In genomic region chr17:46192484-46193245, GRCh38 we compare ENCODE assay signal across 8 cellular contexts. TPM values are rescaled to one million over a fixed set of nuclear protein-coding genes. Genes with fewer than 3 reads are reported as not detected.
DNase-seq lines count a peak whose midpoint lies in the region; ATAC-seq and TF ChIP-seq lines count a peak whose summit lies in the region.

No MANE protein-coding gene starts in this region.

- peak overlapping the region; percentile 59 for H2AFZ ChIP-seq in mesenchymal stem cell (ENCODE audit: low read depth, low read length)

- peaks cover 8% of the 10 kb centered on the region for H3K79me1 ChIP-seq in mesenchymal stem cell (replicated peaks; ENCODE audit: low read length, poor library complexity, severe bottlenecking)

- CTCF ChIA-PET in activated CD4-positive, alpha-beta memory T cell treated with anti-CD3 and anti-CD28 coated beads for 36 hours (lab: Charles Lee), result interaction anchor here (0.6 to 3.9 kb wide), 41 partner anchors 8 to 319 kb away, joined by 3 to 50 read pairs (median 4); no protein-coding TSS in a partner anchor

- POLR2A ChIA-PET in activated CD4-positive, alpha-beta memory T cell treated with anti-CD3 and anti-CD28 coated beads for 36 hours (lab: Charles Lee), result interaction anchor here (0.5 to 2.3 kb wide), 12 partner anchors 11 to 191 kb away, joined by 3 to 8 read pairs (median 4); no protein-coding TSS in a partner anchor

- no peaks in the 10 kb centered on the region for H3K9me3 ChIP-seq in effector memory CD4-positive, alpha-beta T cell (ENCODE audit: control insufficient read depth, low read length)
- no peaks in the 10 kb centered on the region for H3K9me3 ChIP-seq in mesenchymal stem cell (ENCODE audit: control insufficient read depth, low read length)

- TF ChIP-seq CTCF in C4-2B (conservative IDR thresholded peaks at IDR 0.05), result no peak

- H3K27ac Mint-ChIP-seq in activated CD4-positive, alpha-beta memory T cell treated with anti-CD3 and anti-CD28 coated beads for 36 hours, result peak overlapping the region; percentile 99

- H2BK15ac ChIP-seq in mesenchymal stem cell (ENCODE audit: low read depth, poor library complexity, severe bottlenecking), result peak overlapping the region; percentile 100

- peak overlapping the region in 1 of 2 experiments; percentile 50 for H2BK12ac ChIP-seq in mesenchymal stem cell (ENCODE audit: low read length in 2 of 2)

- intact Hi-C loops in activated CD4-positive, alpha-beta memory T cell treated with anti-CD3 and anti-CD28 coated beads for 36 hours (cut with micrococcal nuclease), result loop anchor here (1.0 to 5.0 kb wide), 5 partner anchors 9 to 875 kb away; partner anchors contain the start of gene MAP3K14

- H2BK5ac ChIP-seq in mesenchymal stem cell (ENCODE audit: low read depth, low read length, poor library complexity, severe bottlenecking), result peak overlapping the region; percentile 99

- H3K4me3 Mint-ChIP-seq in activated CD4-positive, alpha-beta memory T cell treated with anti-CD3 and anti-CD28 coated beads for 36 hours, result peak overlapping the region; percentile 98

- H4K8ac ChIP-seq in mesenchymal stem cell (ENCODE audit: low read length), result peak overlapping the region; percentile 100

- peaks cover 34% of the 10 kb centered on the region for H3K4me1 ChIP-seq in effector memory CD4-positive, alpha-beta T cell (ENCODE audit: control insufficient read depth, insufficient read depth, low read length, poor library complexity, severe bottlenecking)
- H3K4me1 ChIP-seq in mesenchymal stem cell (ENCODE audit: control insufficient read depth, insufficient read depth, low read depth, low read length), result peaks cover 13% of the 10 kb centered on the region

- peak overlapping the region; percentile 92 to 99 for H3K18ac ChIP-seq in mesenchymal stem cell (ENCODE audit: low read depth in 1 of 2, low read length in 2 of 2)

- peak overlapping the region; percentile 19 for H2AK5ac ChIP-seq in mesenchymal stem cell (ENCODE audit: low read length, severe bottlenecking)

- peak overlapping the region; percentile 98 for H3K9ac ChIP-seq in mesenchymal stem cell (ENCODE audit: low read length)

- peak overlapping the region; percentile 81 for H3K4me3 ChIP-seq in effector memory CD4-positive, alpha-beta T cell (ENCODE audit: insufficient read depth, low read depth, low read length, poor library complexity, severe bottlenecking)
- peak overlapping the region; percentile 93 to 99 for H3K4me3 ChIP-seq in mesenchymal stem cell (ENCODE audit: insufficient read depth in 1 of 2, low read depth in 1 of 2, low read length in 2 of 2)

- no peaks in the 10 kb centered on the region for H3K27me3 ChIP-seq in effector memory CD4-positive, alpha-beta T cell (replicated peaks; ENCODE audit: control insufficient read depth, insufficient read depth, low read length, poor library complexity, severe bottlenecking)
- H3K27me3 ChIP-seq in mesenchymal stem cell (ENCODE audit: control insufficient read depth in 1 of 2, insufficient read depth in 1 of 2, low read length in 2 of 2), result no peaks in the 10 kb centered on the region

- peak overlapping the region; percentile 37 to 97 for H3K23ac ChIP-seq in mesenchymal stem cell (ENCODE audit: low read length in 2 of 2)

- H3K36me3 ChIP-seq in effector memory CD4-positive, alpha-beta T cell (ENCODE audit: control insufficient read depth, insufficient read depth, low read length), result no peaks in the 10 kb centered on the region
- H3K36me3 ChIP-seq in mesenchymal stem cell (ENCODE audit: control insufficient read depth in 1 of 2, insufficient read depth in 2 of 2, low read depth in 1 of 2, low read length in 2 of 2), result peaks cover 3 to 7% of the 10 kb centered on the region in 2 experiments

- H3K27ac ChIP-seq in C4-2B (peak overlapping the region; percentile 98), mesenchymal stem cell (ENCODE audit: low read length, poor library complexity, severe bottlenecking) (peak overlapping the region; percentile 93)
- H3K27ac ChIP-seq in effector memory CD4-positive, alpha-beta T cell (ENCODE audit: insufficient read depth, low read length, poor library complexity, severe bottlenecking), result peak overlapping the region; percentile 93

- peak overlapping the region; percentile 98 for H4K91ac ChIP-seq in mesenchymal stem cell (ENCODE audit: low read length)

- H3K9me3 Mint-ChIP-seq in activated CD4-positive, alpha-beta memory T cell treated with anti-CD3 and anti-CD28 coated beads for 36 hours, result no peaks in the 10 kb centered on the region

- ATAC-seq in GM19324 (IDR thresholded peaks at IDR 0.05; ENCODE audit: low FRiP score, unreplicated experiment) (peak; percentile 44), HG03457 (IDR thresholded peaks at IDR 0.05; ENCODE audit: unreplicated experiment) (peak; percentile 16)

- H3K4me2 ChIP-seq in mesenchymal stem cell (ENCODE audit: low read length, poor library complexity, severe bottlenecking), result peak overlapping the region; percentile 80

- peak overlapping the region; percentile 92 to 99 for H3K14ac ChIP-seq in mesenchymal stem cell (ENCODE audit: low read length in 2 of 2)

- H3K36me3 Mint-ChIP-seq in activated CD4-positive, alpha-beta memory T cell treated with anti-CD3 and anti-CD28 coated beads for 36 hours, result peaks cover 21% of the 10 kb centered on the region

- peaks cover 62% of the 10 kb centered on the region for H3K4me1 Mint-ChIP-seq in activated CD4-positive, alpha-beta memory T cell treated with anti-CD3 and anti-CD28 coated beads for 36 hours (ENCODE audit: low read depth)

- H2BK120ac ChIP-seq in mesenchymal stem cell (ENCODE audit: low read depth, low read length), result peak overlapping the region; percentile 100

- H3K4ac ChIP-seq in mesenchymal stem cell (ENCODE audit: low read depth in 1 of 2, low read length in 2 of 2), result peak overlapping the region; percentile 89 to 100

- DNase-seq in NCI-H774 (lab: John Stamatoyannopoulos, UW), result peak; percentile 60
- DNase-seq in activated CD4-positive, alpha-beta memory T cell treated with anti-CD3 and anti-CD28 coated beads for 36 hours, result peak; percentile 72
- peak; percentile 49 to 66 (median 56) for DNase-seq in effector memory CD4-positive, alpha-beta T cell
- peak; percentile 86 for DNase-seq in mesenchymal stem cell
- peak; percentile 44 for DNase-seq in stimulated activated CD8-positive, alpha-beta memory T cell treated with anti-CD3 and anti-CD28 coated beads, Interleukin-12 subunit alpha, Interleukin-12 subunit beta, amount 100 ng/mL, for 4 hours (ENCODE audit: low read depth)

- H3K27me3 Mint-ChIP-seq in activated CD4-positive, alpha-beta memory T cell treated with anti-CD3 and anti-CD28 coated beads for 36 hours, result no peaks in the 10 kb centered on the region

- under 1% methylated on average over 37 of the region's 69 CpGs for WGBS in mesenchymal stem cell

RNA-seq across cellular contexts. Expression of gene KANSL1, which starts 0.6 kb away (rescaled TPM):
- total RNA-seq in activated CD4-positive, alpha-beta memory T cell treated with anti-CD3 and anti-CD28 coated beads for 36 hours, result 10 to 100 TPM; 57.3 to 63.8 TPM
- polyA plus RNA-seq in mesenchymal stem cell (2013, experiment 1 of 2), result 20.1 TPM
- 20.0 TPM for polyA plus RNA-seq in mesenchymal stem cell (2013, experiment 2 of 2)

Comparison
In these comparisons a context has a peak if more than half of its experiments do, and no peak if none do; other contexts are left out.
1. Peak in every context shown above with its lines: DNase-seq, ATAC-seq, H3K4me3 ChIP-seq and H3K27ac ChIP-seq.